Comparison of ENCODE assay signal across 2 cellular contexts in the genomic region with DNA sequence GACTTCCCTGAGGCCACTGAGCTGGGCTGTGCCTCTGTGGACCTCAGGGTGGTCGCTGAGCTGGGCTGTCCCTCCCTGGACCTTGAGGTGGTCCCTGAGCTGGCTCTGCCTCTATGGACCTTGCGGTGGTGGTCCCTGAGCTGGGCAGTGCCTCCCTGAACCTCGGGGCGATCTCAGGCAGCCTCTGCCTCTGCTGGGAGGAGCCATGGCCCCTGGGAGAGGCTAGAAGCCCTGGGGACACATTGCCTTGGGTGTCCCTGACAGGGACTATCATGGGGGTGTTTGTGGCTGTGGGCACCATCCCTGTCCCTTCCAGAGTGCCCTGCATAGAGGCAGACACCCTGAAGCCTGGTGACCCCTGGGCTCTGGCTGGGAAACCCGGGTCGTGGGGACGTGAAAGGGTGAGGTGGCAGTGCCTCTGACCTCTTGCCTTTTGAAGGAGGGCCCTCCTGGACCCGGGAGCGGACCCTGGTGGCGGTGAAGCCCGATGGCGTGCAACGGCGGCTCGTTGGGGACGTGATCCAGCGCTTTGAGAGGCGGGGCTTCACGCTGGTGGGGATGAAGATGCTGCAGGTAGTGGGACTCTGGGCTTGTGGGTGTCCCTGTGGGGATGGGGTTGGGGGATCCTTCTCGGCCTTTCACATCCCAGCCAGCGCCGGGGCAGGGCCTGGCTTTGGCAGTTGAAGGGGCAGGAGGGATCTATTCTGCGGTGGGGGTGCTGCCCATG.
TF ChIP-seq lines count a peak whose summit lies in the region.

No MANE protein-coding gene starts in this region.

TF ChIP-seq in HCT116, 20 proteins besides CTCF, POLR2A, EP300 and RAD21:
- TF ChIP-seq, protein P1, sequence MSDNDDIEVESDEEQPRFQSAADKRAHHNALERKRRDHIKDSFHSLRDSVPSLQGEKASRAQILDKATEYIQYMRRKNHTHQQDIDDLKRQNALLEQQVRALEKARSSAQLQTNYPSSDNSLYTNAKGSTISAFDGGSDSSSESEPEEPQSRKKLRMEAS (IDR thresholded peaks at IDR 0.05) = no peak
- no peak for TF ChIP-seq EGR1 (IDR thresholded peaks at IDR 0.05; ENCODE audit: low read depth)
- no peak for TF ChIP-seq JUND (IDR thresholded peaks at IDR 0.05)
- TF ChIP-seq CEBPB (IDR thresholded peaks at IDR 0.05; ENCODE audit: low read depth) = no peak
- no peak for TF ChIP-seq EZH2phosphoT487 (IDR thresholded peaks at IDR 0.05; ENCODE audit: borderline replicate concordance)
- TF ChIP-seq, protein P2, sequence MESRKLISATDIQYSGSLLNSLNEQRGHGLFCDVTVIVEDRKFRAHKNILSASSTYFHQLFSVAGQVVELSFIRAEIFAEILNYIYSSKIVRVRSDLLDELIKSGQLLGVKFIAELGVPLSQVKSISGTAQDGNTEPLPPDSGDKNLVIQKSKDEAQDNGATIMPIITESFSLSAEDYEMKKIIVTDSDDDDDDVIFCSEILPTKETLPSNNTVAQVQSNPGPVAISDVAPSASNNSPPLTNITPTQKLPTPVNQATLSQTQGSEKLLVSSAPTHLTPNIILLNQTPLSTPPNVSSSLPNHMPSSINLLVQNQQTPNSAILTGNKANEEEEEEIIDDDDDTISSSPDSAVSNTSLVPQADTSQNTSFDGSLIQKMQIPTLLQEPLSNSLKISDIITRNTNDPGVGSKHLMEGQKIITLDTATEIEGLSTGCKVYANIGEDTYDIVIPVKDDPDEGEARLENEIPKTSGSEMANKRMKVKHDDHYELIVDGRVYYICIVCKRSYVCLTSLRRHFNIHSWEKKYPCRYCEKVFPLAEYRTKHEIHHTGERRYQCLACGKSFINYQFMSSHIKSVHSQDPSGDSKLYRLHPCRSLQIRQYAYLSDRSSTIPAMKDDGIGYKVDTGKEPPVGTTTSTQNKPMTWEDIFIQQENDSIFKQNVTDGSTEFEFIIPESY (IDR thresholded peaks at IDR 0.05; ENCODE audit: extremely low read depth, insufficient replicate concordance, low read length) = no peak
- TF ChIP-seq ELF1 (IDR thresholded peaks at IDR 0.05; ENCODE audit: borderline replicate concordance, low read depth) = no peak
- no peak for TF ChIP-seq TCF7L2 (IDR thresholded peaks at IDR 0.05; ENCODE audit: borderline replicate concordance, extremely low read depth, insufficient read depth, insufficient read length)
- no peak for TF ChIP-seq SRF (IDR thresholded peaks at IDR 0.05; ENCODE audit: low read depth)
- TF ChIP-seq, protein P3, sequence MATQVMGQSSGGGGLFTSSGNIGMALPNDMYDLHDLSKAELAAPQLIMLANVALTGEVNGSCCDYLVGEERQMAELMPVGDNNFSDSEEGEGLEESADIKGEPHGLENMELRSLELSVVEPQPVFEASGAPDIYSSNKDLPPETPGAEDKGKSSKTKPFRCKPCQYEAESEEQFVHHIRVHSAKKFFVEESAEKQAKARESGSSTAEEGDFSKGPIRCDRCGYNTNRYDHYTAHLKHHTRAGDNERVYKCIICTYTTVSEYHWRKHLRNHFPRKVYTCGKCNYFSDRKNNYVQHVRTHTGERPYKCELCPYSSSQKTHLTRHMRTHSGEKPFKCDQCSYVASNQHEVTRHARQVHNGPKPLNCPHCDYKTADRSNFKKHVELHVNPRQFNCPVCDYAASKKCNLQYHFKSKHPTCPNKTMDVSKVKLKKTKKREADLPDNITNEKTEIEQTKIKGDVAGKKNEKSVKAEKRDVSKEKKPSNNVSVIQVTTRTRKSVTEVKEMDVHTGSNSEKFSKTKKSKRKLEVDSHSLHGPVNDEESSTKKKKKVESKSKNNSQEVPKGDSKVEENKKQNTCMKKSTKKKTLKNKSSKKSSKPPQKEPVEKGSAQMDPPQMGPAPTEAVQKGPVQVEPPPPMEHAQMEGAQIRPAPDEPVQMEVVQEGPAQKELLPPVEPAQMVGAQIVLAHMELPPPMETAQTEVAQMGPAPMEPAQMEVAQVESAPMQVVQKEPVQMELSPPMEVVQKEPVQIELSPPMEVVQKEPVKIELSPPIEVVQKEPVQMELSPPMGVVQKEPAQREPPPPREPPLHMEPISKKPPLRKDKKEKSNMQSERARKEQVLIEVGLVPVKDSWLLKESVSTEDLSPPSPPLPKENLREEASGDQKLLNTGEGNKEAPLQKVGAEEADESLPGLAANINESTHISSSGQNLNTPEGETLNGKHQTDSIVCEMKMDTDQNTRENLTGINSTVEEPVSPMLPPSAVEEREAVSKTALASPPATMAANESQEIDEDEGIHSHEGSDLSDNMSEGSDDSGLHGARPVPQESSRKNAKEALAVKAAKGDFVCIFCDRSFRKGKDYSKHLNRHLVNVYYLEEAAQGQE (IDR thresholded peaks at IDR 0.05; ENCODE audit: low read depth) = no peak
- TF ChIP-seq POLR2AphosphoS5 (IDR thresholded peaks at IDR 0.05; ENCODE audit: low read depth, low read length) = no peak
- TF ChIP-seq SIN3A (IDR thresholded peaks at IDR 0.05; ENCODE audit: low read depth) = no peak
- no peak for TF ChIP-seq SP1 (IDR thresholded peaks at IDR 0.05; ENCODE audit: low read depth)
- TF ChIP-seq EZH2 (IDR thresholded peaks at IDR 0.05) = no peak
- TF ChIP-seq, protein P4, sequence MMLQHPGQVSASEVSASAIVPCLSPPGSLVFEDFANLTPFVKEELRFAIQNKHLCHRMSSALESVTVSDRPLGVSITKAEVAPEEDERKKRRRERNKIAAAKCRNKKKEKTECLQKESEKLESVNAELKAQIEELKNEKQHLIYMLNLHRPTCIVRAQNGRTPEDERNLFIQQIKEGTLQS (IDR thresholded peaks at IDR 0.05) = no peak

TF ChIP-seq in K562, 482 proteins besides CTCF, POLR2A, EP300 and RAD21 (continues in another document):
- TF ChIP-seq, protein P5, sequence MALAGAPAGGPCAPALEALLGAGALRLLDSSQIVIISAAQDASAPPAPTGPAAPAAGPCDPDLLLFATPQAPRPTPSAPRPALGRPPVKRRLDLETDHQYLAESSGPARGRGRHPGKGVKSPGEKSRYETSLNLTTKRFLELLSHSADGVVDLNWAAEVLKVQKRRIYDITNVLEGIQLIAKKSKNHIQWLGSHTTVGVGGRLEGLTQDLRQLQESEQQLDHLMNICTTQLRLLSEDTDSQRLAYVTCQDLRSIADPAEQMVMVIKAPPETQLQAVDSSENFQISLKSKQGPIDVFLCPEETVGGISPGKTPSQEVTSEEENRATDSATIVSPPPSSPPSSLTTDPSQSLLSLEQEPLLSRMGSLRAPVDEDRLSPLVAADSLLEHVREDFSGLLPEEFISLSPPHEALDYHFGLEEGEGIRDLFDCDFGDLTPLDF (CRISPR knock-in tag; IDR thresholded peaks at IDR 0.05) = no peak
- no peak for TF ChIP-seq KLF16 (IDR thresholded peaks at IDR 0.05)
- peak in 1 of 2 experiments; percentile 27; a peak in 1 of 4 replicates for TF ChIP-seq KDM1A (IDR thresholded peaks at IDR 0.05)
- 0 out of 2 replicates have a peak, but pooled peaks have one; percentile 20 for TF ChIP-seq POLR2AphosphoS2 (IDR thresholded peaks at IDR 0.05; ENCODE audit: low read length)
- TF ChIP-seq, protein P6, sequence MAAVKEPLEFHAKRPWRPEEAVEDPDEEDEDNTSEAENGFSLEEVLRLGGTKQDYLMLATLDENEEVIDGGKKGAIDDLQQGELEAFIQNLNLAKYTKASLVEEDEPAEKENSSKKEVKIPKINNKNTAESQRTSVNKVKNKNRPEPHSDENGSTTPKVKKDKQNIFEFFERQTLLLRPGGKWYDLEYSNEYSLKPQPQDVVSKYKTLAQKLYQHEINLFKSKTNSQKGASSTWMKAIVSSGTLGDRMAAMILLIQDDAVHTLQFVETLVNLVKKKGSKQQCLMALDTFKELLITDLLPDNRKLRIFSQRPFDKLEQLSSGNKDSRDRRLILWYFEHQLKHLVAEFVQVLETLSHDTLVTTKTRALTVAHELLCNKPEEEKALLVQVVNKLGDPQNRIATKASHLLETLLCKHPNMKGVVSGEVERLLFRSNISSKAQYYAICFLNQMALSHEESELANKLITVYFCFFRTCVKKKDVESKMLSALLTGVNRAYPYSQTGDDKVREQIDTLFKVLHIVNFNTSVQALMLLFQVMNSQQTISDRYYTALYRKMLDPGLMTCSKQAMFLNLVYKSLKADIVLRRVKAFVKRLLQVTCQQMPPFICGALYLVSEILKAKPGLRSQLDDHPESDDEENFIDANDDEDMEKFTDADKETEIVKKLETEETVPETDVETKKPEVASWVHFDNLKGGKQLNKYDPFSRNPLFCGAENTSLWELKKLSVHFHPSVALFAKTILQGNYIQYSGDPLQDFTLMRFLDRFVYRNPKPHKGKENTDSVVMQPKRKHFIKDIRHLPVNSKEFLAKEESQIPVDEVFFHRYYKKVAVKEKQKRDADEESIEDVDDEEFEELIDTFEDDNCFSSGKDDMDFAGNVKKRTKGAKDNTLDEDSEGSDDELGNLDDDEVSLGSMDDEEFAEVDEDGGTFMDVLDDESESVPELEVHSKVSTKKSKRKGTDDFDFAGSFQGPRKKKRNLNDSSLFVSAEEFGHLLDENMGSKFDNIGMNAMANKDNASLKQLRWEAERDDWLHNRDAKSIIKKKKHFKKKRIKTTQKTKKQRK (IDR thresholded peaks at IDR 0.05; ENCODE audit: borderline replicate concordance, low read depth, low read length) = no peak
- TF ChIP-seq LCOR (CRISPR knock-in tag; IDR thresholded peaks at IDR 0.05) = no peak
- no peak for TF ChIP-seq TCF7 (IDR thresholded peaks at IDR 0.05; ENCODE audit: borderline replicate concordance)
- TF ChIP-seq, protein P7, sequence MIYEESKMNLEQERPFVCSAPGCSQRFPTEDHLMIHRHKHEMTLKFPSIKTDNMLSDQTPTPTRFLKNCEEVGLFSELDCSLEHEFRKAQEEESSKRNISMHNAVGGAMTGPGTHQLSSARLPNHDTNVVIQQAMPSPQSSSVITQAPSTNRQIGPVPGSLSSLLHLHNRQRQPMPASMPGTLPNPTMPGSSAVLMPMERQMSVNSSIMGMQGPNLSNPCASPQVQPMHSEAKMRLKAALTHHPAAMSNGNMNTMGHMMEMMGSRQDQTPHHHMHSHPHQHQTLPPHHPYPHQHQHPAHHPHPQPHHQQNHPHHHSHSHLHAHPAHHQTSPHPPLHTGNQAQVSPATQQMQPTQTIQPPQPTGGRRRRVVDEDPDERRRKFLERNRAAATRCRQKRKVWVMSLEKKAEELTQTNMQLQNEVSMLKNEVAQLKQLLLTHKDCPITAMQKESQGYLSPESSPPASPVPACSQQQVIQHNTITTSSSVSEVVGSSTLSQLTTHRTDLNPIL (CRISPR knock-in tag; IDR thresholded peaks at IDR 0.05) = no peak
- no peak for TF ChIP-seq HLTF (IDR thresholded peaks at IDR 0.05)
- TF ChIP-seq, protein P8, sequence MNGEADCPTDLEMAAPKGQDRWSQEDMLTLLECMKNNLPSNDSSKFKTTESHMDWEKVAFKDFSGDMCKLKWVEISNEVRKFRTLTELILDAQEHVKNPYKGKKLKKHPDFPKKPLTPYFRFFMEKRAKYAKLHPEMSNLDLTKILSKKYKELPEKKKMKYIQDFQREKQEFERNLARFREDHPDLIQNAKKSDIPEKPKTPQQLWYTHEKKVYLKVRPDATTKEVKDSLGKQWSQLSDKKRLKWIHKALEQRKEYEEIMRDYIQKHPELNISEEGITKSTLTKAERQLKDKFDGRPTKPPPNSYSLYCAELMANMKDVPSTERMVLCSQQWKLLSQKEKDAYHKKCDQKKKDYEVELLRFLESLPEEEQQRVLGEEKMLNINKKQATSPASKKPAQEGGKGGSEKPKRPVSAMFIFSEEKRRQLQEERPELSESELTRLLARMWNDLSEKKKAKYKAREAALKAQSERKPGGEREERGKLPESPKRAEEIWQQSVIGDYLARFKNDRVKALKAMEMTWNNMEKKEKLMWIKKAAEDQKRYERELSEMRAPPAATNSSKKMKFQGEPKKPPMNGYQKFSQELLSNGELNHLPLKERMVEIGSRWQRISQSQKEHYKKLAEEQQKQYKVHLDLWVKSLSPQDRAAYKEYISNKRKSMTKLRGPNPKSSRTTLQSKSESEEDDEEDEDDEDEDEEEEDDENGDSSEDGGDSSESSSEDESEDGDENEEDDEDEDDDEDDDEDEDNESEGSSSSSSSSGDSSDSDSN (IDR thresholded peaks at IDR 0.05; ENCODE audit: borderline replicate concordance in 1 of 2, low read depth in 2 of 2, low read length in 2 of 2) = no peak
- no peak for TF ChIP-seq RB1 (IDR thresholded peaks at IDR 0.05; ENCODE audit: low read depth)
- TF ChIP-seq, protein P9, sequence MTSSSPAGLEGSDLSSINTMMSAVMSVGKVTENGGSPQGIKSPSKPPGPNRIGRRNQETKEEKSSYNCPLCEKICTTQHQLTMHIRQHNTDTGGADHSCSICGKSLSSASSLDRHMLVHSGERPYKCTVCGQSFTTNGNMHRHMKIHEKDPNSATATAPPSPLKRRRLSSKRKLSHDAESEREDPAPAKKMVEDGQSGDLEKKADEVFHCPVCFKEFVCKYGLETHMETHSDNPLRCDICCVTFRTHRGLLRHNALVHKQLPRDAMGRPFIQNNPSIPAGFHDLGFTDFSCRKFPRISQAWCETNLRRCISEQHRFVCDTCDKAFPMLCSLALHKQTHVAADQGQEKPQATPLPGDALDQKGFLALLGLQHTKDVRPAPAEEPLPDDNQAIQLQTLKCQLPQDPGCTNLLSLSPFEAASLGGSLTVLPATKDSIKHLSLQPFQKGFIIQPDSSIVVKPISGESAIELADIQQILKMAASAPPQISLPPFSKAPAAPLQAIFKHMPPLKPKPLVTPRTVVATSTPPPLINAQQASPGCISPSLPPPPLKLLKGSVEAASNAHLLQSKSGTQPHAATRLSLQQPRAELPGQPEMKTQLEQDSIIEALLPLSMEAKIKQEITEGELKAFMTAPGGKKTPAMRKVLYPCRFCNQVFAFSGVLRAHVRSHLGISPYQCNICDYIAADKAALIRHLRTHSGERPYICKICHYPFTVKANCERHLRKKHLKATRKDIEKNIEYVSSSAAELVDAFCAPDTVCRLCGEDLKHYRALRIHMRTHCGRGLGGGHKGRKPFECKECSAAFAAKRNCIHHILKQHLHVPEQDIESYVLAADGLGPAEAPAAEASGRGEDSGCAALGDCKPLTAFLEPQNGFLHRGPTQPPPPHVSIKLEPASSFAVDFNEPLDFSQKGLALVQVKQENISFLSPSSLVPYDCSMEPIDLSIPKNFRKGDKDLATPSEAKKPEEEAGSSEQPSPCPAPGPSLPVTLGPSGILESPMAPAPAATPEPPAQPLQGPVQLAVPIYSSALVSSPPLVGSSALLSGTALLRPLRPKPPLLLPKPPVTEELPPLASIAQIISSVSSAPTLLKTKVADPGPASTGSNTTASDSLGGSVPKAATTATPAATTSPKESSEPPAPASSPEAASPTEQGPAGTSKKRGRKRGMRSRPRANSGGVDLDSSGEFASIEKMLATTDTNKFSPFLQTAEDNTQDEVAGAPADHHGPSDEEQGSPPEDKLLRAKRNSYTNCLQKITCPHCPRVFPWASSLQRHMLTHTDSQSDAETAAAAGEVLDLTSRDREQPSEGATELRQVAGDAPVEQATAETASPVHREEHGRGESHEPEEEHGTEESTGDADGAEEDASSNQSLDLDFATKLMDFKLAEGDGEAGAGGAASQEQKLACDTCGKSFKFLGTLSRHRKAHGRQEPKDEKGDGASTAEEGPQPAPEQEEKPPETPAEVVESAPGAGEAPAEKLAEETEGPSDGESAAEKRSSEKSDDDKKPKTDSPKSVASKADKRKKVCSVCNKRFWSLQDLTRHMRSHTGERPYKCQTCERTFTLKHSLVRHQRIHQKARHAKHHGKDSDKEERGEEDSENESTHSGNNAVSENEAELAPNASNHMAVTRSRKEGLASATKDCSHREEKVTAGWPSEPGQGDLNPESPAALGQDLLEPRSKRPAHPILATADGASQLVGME (CRISPR knock-in tag; IDR thresholded peaks at IDR 0.05) = no peak
- TF ChIP-seq, protein P10, sequence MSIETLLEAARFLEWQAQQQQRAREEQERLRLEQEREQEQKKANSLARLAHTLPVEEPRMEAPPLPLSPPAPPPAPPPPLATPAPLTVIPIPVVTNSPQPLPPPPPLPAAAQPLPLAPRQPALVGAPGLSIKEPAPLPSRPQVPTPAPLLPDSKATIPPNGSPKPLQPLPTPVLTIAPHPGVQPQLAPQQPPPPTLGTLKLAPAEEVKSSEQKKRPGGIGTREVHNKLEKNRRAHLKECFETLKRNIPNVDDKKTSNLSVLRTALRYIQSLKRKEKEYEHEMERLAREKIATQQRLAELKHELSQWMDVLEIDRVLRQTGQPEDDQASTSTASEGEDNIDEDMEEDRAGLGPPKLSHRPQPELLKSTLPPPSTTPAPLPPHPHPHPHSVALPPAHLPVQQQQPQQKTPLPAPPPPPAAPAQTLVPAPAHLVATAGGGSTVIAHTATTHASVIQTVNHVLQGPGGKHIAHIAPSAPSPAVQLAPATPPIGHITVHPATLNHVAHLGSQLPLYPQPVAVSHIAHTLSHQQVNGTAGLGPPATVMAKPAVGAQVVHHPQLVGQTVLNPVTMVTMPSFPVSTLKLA (conservative IDR thresholded peaks at IDR 0.05) = no peak; a peak in 1 of 4 replicates
- no peak for TF ChIP-seq POLR2H (tag; IDR thresholded peaks at IDR 0.05; ENCODE audit: low read depth)
- no peak for TF ChIP-seq ZNF133 (CRISPR knock-in tag; IDR thresholded peaks at IDR 0.05)
- TF ChIP-seq ZNF274 (IDR thresholded peaks at IDR 0.05; ENCODE audit: borderline replicate concordance, low read depth, low read length) = no peak
